ENCODE assay signal across 8 cellular contexts in genomic region chr5:56269216-56269927, GRCh38. TPM values are rescaled to one million over a fixed set of nuclear protein-coding genes. Genes with fewer than 3 reads are reported as not detected.
DNase-seq lines count a peak whose midpoint lies in the region; ATAC-seq and TF ChIP-seq lines count a peak whose summit lies in the region.

No MANE protein-coding gene starts in this region.

- intact Hi-C loops in activated T-helper 2 cell treated with anti-CD3 and anti-CD28 coated beads, Interferon-gamma antibody, Interleukin-2, Interleukin-4, amounts not matched to agents 10 μg/mL and 5 μg/mL and 100 μg/mL, durations not matched to agents 14 hours and 24 hours and 36 hours (cut with micrococcal nuclease) = loop anchor here (1.0 to 2.0 kb wide), 2 partner anchors 291 to 333 kb away; no protein-coding TSS in a partner anchor
- intact Hi-C loops in transverse colon (cut with DNase I; ENCODE audit: low total_unique reads) = no loop called here

- H3K4me3 Mint-ChIP-seq in activated T-helper 2 cell treated with anti-CD3 and anti-CD28 coated beads, Interferon-gamma antibody, Interleukin-2, Interleukin-4, amounts not matched to agents 10 μg/mL and 5 μg/mL and 100 μg/mL, durations not matched to agents 14 hours and 24 hours and 36 hours (ENCODE audit: low read depth) = peak overlapping the region; percentile 4
- no peak overlapping the region for H3K4me3 Mint-ChIP-seq in immature natural killer cell

- no peak for TF ChIP-seq POLR2A in transverse colon (IDR thresholded peaks at IDR 0.05)

- H3K79me2 ChIP-seq in MM.1S (ENCODE audit: low read length) (no peaks in the 10 kb centered on the region), hepatocyte (no peaks in the 10 kb centered on the region)

- H3K27ac Mint-ChIP-seq in activated T-helper 2 cell treated with anti-CD3 and anti-CD28 coated beads, Interferon-gamma antibody, Interleukin-2, Interleukin-4, amounts not matched to agents 10 μg/mL and 5 μg/mL and 100 μg/mL, durations not matched to agents 14 hours and 24 hours and 36 hours = no peak overlapping the region
- no peak overlapping the region for H3K27ac Mint-ChIP-seq in immature natural killer cell

- H3K4me1 Mint-ChIP-seq in activated T-helper 2 cell treated with anti-CD3 and anti-CD28 coated beads, Interferon-gamma antibody, Interleukin-2, Interleukin-4, amounts not matched to agents 10 μg/mL and 5 μg/mL and 100 μg/mL, durations not matched to agents 14 hours and 24 hours and 36 hours (ENCODE audit: low read depth) = peaks cover 20% of the 10 kb centered on the region
- H3K4me1 Mint-ChIP-seq in immature natural killer cell = no peaks in the 10 kb centered on the region

- peak overlapping the region; percentile 66; the same call in 1 of the 2 replicates for H3K4me2 ChIP-seq in BLaER1
- peak overlapping the region; percentile 57 for H3K4me2 ChIP-seq in MM.1S (ENCODE audit: low read depth, low read length)
- no peak overlapping the region for H3K4me2 ChIP-seq in hepatocyte

- H2AFZ ChIP-seq in MM.1S (ENCODE audit: low read length) = no peak overlapping the region
- H2AFZ ChIP-seq in hepatocyte = peak overlapping the region; percentile 28

- DNase-seq in MM.1S = peak; percentile 73
- DNase-seq in activated T-helper 2 cell treated with anti-CD3 and anti-CD28 coated beads, Interferon-gamma antibody, Interleukin-2, Interleukin-4, amounts not matched to agents 10 μg/mL and 5 μg/mL and 100 μg/mL, durations not matched to agents 14 hours and 24 hours and 36 hours (ENCODE audit: low spot score) = no peak
- DNase-seq in hepatocyte (ENCODE audit: low spot score) = peak; percentile 69
- no peak for DNase-seq in transverse colon
- DNase-seq in NCI-H2107 treated with DMSO at 0.1 percent for 48 hours (lab: John Stamatoyannopoulos, UW; ENCODE audit: unreplicated experiment) = no peak
- DNase-seq in immature natural killer cell = no peak

- peak; percentile 77 for ATAC-seq in GM18868 (IDR thresholded peaks at IDR 0.05; ENCODE audit: unreplicated experiment)

- no peak for TF ChIP-seq EP300 in transverse colon (IDR thresholded peaks at IDR 0.05; ENCODE audit: low read depth)

- H3F3A ChIP-seq in MM.1S (ENCODE audit: insufficient read depth, low read length) = peaks cover 7% of the 10 kb centered on the region; the same call in 1 of the 2 replicates

- H3K9ac ChIP-seq in BLaER1 (no peak overlapping the region), MM.1S (ENCODE audit: low read length) (no peak overlapping the region)

- 39% methylated on average over 6 of the region's 6 CpGs for WGBS in hepatocyte (ENCODE audit: low lambda C conversion rate, missing lambda C conversion rate)
- 41 to 68% methylated on average over 6 of the region's 6 CpGs for WGBS in transverse colon (ENCODE audit: low coverage in 1 of 2), 2 donors

- peak; percentile 59 for TF ChIP-seq CTCF in MM.1S (IDR thresholded peaks at IDR 0.05; ENCODE audit: low read length)
- peak; percentile 68 for TF ChIP-seq CTCF in hepatocyte (IDR thresholded peaks at IDR 0.05; ENCODE audit: poor library complexity)
- TF ChIP-seq CTCF in transverse colon (IDR thresholded peaks at IDR 0.05) = peak in 4 of 5 experiments; percentile 23 to 41 (median 36)

- no peaks in the 10 kb centered on the region for H3K9me2 ChIP-seq in MM.1S (replicated peaks; ENCODE audit: insufficient read depth, low read length)
- no peaks in the 10 kb centered on the region for H3K9me2 ChIP-seq in hepatocyte (replicated peaks; ENCODE audit: insufficient read depth)

- H4K20me1 ChIP-seq in BLaER1 (no peaks in the 10 kb centered on the region), MM.1S (ENCODE audit: insufficient read depth, low read length) (no peaks in the 10 kb centered on the region), hepatocyte (ENCODE audit: insufficient read depth, poor library complexity, severe bottlenecking) (no peaks in the 10 kb centered on the region)

- H3K9me3 ChIP-seq in BLaER1 = no peaks in the 10 kb centered on the region
- no peaks in the 10 kb centered on the region for H3K9me3 ChIP-seq in MM.1S (replicated peaks; ENCODE audit: insufficient read depth, low read length)
- H3K9me3 ChIP-seq in hepatocyte (ENCODE audit: low read depth) = no peaks in the 10 kb centered on the region
- H3K9me3 ChIP-seq in transverse colon = no peaks in the 10 kb centered on the region

- H3K4me3 ChIP-seq in BLaER1 (no peak overlapping the region), MM.1S (ENCODE audit: low read length) (no peak overlapping the region), hepatocyte (no peak overlapping the region), transverse colon (no peak overlapping the region)

- no peaks in the 10 kb centered on the region for H3K36me3 ChIP-seq in BLaER1
- H3K36me3 ChIP-seq in MM.1S (replicated peaks; ENCODE audit: insufficient read depth, low read length) = no peaks in the 10 kb centered on the region
- no peaks in the 10 kb centered on the region for H3K36me3 ChIP-seq in hepatocyte (replicated peaks; ENCODE audit: insufficient read depth, low read depth)
- H3K36me3 ChIP-seq in transverse colon = no peaks in the 10 kb centered on the region

- H3K36me3 Mint-ChIP-seq in activated T-helper 2 cell treated with anti-CD3 and anti-CD28 coated beads, Interferon-gamma antibody, Interleukin-2, Interleukin-4, amounts not matched to agents 10 μg/mL and 5 μg/mL and 100 μg/mL, durations not matched to agents 14 hours and 24 hours and 36 hours (ENCODE audit: low read depth) = no peaks in the 10 kb centered on the region
- no peaks in the 10 kb centered on the region for H3K36me3 Mint-ChIP-seq in immature natural killer cell

- H3K27me3 ChIP-seq in BLaER1 (no peaks in the 10 kb centered on the region), MM.1S (replicated peaks; ENCODE audit: insufficient read depth, low read length) (no peaks in the 10 kb centered on the region), hepatocyte (no peaks in the 10 kb centered on the region), transverse colon (no peaks in the 10 kb centered on the region)

- no peaks in the 10 kb centered on the region for H3K27me3 Mint-ChIP-seq in activated T-helper 2 cell treated with anti-CD3 and anti-CD28 coated beads, Interferon-gamma antibody, Interleukin-2, Interleukin-4, amounts not matched to agents 10 μg/mL and 5 μg/mL and 100 μg/mL, durations not matched to agents 14 hours and 24 hours and 36 hours (ENCODE audit: low read depth)
- H3K27me3 Mint-ChIP-seq in immature natural killer cell (ENCODE audit: low read depth in 3 of 3) = peaks cover 0 to 7% (median 2%) of the 10 kb centered on the region in 3 donors

- H3K9me3 Mint-ChIP-seq in activated T-helper 2 cell treated with anti-CD3 and anti-CD28 coated beads, Interferon-gamma antibody, Interleukin-2, Interleukin-4, amounts not matched to agents 10 μg/mL and 5 μg/mL and 100 μg/mL, durations not matched to agents 14 hours and 24 hours and 36 hours = no peaks in the 10 kb centered on the region
- H3K9me3 Mint-ChIP-seq in immature natural killer cell = no peaks in the 10 kb centered on the region

- peaks cover 52% of the 10 kb centered on the region for H3K4me1 ChIP-seq in BLaER1
- peaks cover 5% of the 10 kb centered on the region; the same call in 1 of the 2 replicates for H3K4me1 ChIP-seq in MM.1S (ENCODE audit: low read length)
- peaks cover 7% of the 10 kb centered on the region for H3K4me1 ChIP-seq in hepatocyte (ENCODE audit: insufficient read depth)
- H3K4me1 ChIP-seq in transverse colon = peaks cover 0 to 3% (median 0%) of the 10 kb centered on the region in 4 donors

- in situ Hi-C loops in transverse colon (cut with MboI; ENCODE audit: low pct_ligation_motif_present in 1 of 4, low pct_unique_long_range_greater_than_20kb in 1 of 4, low sequenced_read_pairs in 3 of 4) = loop anchor here in 3 of 4 donors (5.0 to 25.0 kb wide), 4 partner anchors 565 to 943 kb away; no protein-coding TSS in a partner anchor

- H3K27ac ChIP-seq in BLaER1 (no peak overlapping the region), MM.1S (ENCODE audit: low read length) (no peak overlapping the region), hepatocyte (no peak overlapping the region), transverse colon (no peak overlapping the region)

RNA-seq across cellular contexts. Expression of gene ANKRD55, which starts 36.2 kb away (rescaled TPM):
- 1.4 and 2.3 TPM in 2 replicates for total RNA-seq in activated T-helper 2 cell treated with anti-CD3 and anti-CD28 coated beads, Interferon-gamma antibody, Interleukin-2, Interleukin-4, amounts not matched to agents 10 μg/mL and 5 μg/mL and 100 μg/mL, durations not matched to agents 14 hours and 24 hours and 36 hours
- total RNA-seq in hepatocyte = 0.20 and 0.28 TPM in 2 replicates
- 0.31 and 0.41 TPM in 2 replicates for polyA plus RNA-seq in hepatocyte
- under 1 TPM in 1 of 4 donors, not detected in 3; 0.95 TPM for total RNA-seq in transverse colon
- under 1 TPM in 1 of 3 donors, not detected in 2; 0.17 TPM for polyA plus RNA-seq in immature natural killer cell

Comparison
In these comparisons a context has a peak if more than half of its experiments do, and no peak if none do; other contexts are left out.
1. DNase-seq: peak in MM.1S (single experiment) and hepatocyte (single experiment); none in activated T-helper 2 cell treated with anti-CD3 and anti-CD28 coated beads, Interferon-gamma antibody, Interleukin-2, Interleukin-4, amounts not matched to agents 10 μg/mL and 5 μg/mL and 100 μg/mL, durations not matched to agents 14 hours and 24 hours and 36 hours (single experiment), transverse colon (single experiment), NCI-H2107 treated with DMSO at 0.1 percent for 48 hours (single experiment) and immature natural killer cell (0 of 3).
2. Peak in every context shown above with its lines, with median percentiles within 50 percentile points of each other: CTCF ChIP-seq.